In genomic region chr3:176906046-176906905, GRCh38 we compare ENCODE assay signal across 8 cellular contexts.
DNase-seq lines count a peak whose midpoint lies in the region; ATAC-seq and TF ChIP-seq lines count a peak whose summit lies in the region.

No MANE protein-coding gene starts in this region.

- no peaks in the 10 kb centered on the region for H3K36me3 ChIP-seq in HAP-1 (replicated peaks)

- no peaks in the 10 kb centered on the region for H3K9me3 ChIP-seq in HAP-1

- H3K4me1 Mint-ChIP-seq in activated naive CD4-positive, alpha-beta T cell treated with anti-CD3 and anti-CD28 coated beads, Interleukin-2, amount 10 ng/mL, durations not matched to agents 7 days and 5 days = no peaks in the 10 kb centered on the region

- no peaks in the 10 kb centered on the region for H3K4me1 ChIP-seq in HAP-1

- ATAC-seq in HG02798 (IDR thresholded peaks at IDR 0.05; ENCODE audit: poor library complexity, unreplicated experiment) = no peak
- ATAC-seq in GM18907 (IDR thresholded peaks at IDR 0.05; ENCODE audit: unreplicated experiment) = no peak

- no peak overlapping the region for H3K4me3 ChIP-seq in HAP-1
- no peak overlapping the region for H3K4me3 ChIP-seq in epithelial cell of proximal tubule (ENCODE audit: low read depth, low read length)

- in situ Hi-C loops in HAP-1 (cut with MboI; ENCODE audit: low sequenced_read_pairs) = no loop called here

- no peaks in the 10 kb centered on the region for H3K9me3 Mint-ChIP-seq in activated naive CD4-positive, alpha-beta T cell treated with anti-CD3 and anti-CD28 coated beads, Interleukin-2, amount 10 ng/mL, durations not matched to agents 7 days and 5 days

- CTCF ChIA-PET in activated naive CD4-positive, alpha-beta T cell treated with anti-CD3 and anti-CD28 coated beads, Interleukin-2, amount 10 ng/mL, durations not matched to agents 7 days and 5 days (lab: Charles Lee) = no interaction called here

- no peak overlapping the region for H3K27ac Mint-ChIP-seq in activated naive CD4-positive, alpha-beta T cell treated with anti-CD3 and anti-CD28 coated beads, Interleukin-2, amount 10 ng/mL, durations not matched to agents 7 days and 5 days

- H3K27me3 ChIP-seq in HAP-1 (ENCODE audit: low read depth) = no peaks in the 10 kb centered on the region

- peaks cover 4% of the 10 kb centered on the region for H3K27me3 Mint-ChIP-seq in activated naive CD4-positive, alpha-beta T cell treated with anti-CD3 and anti-CD28 coated beads, Interleukin-2, amount 10 ng/mL, durations not matched to agents 7 days and 5 days

- H3K36me3 Mint-ChIP-seq in activated naive CD4-positive, alpha-beta T cell treated with anti-CD3 and anti-CD28 coated beads, Interleukin-2, amount 10 ng/mL, durations not matched to agents 7 days and 5 days = no peaks in the 10 kb centered on the region

- DNase-seq in HAP-1 (ENCODE audit: low spot score in 2 of 2) (peak; percentile 45 to 50), NCI-H345 treated with DMSO at 0.1 percent for 48 hours (lab: John Stamatoyannopoulos, UW; ENCODE audit: unreplicated experiment) (peak; percentile 62), epithelial cell of proximal tubule (ENCODE audit: low read depth) (peak; percentile 41), pons (ENCODE audit: low spot score) (peak; percentile 33), NCI-H187 treated with DMSO at 0.1 percent for 48 hours (lab: John Stamatoyannopoulos, UW) (no peak)
- DNase-seq in activated naive CD4-positive, alpha-beta T cell treated with anti-CD3 and anti-CD28 coated beads, Interleukin-2, amount 10 ng/mL, durations not matched to agents 7 days and 5 days = no peak

- no peak overlapping the region for H3K4me3 Mint-ChIP-seq in activated naive CD4-positive, alpha-beta T cell treated with anti-CD3 and anti-CD28 coated beads, Interleukin-2, amount 10 ng/mL, durations not matched to agents 7 days and 5 days

- no peak for TF ChIP-seq CTCF in epithelial cell of proximal tubule (conservative IDR thresholded peaks at IDR 0.05; ENCODE audit: low read depth, low read length)

Comparison
In these comparisons a context has a peak if more than half of its experiments do, and no peak if none do; other contexts are left out.
1. DNase-seq: peak in HAP-1 (2 of 2), NCI-H345 treated with DMSO at 0.1 percent for 48 hours (single experiment), epithelial cell of proximal tubule (single experiment) and pons (single experiment); none in NCI-H187 treated with DMSO at 0.1 percent for 48 hours (single experiment) and activated naive CD4-positive, alpha-beta T cell treated with anti-CD3 and anti-CD28 coated beads, Interleukin-2, amount 10 ng/mL, durations not matched to agents 7 days and 5 days (single experiment).